34 cellular contexts compared by ENCODE assay signal in genomic region chr19:4365341-4365740, GRCh38. TPM values are rescaled to one million over a fixed set of nuclear protein-coding genes. Genes with fewer than 3 reads are reported as not detected.
A peak's percentile ranks its signal among the peaks of the same experiment; 100 is the strongest.
DNase-seq lines count a peak whose midpoint lies in the region; ATAC-seq, FAIRE-seq and TF ChIP-seq lines count a peak whose summit lies in the region.
"Had no signal": no experiment of that assay in that cellular context is flagged by ENCODE, and none has a peak within 500 bp of the region (broad histone marks: within the 10 kb centered on the region; RNA-seq: fewer than 3 reads in every experiment).

No MANE protein-coding gene starts in this region.

- no peak overlapping the region for H2AFZ ChIP-seq in HepG2 (ENCODE audit: low read length)
- H2AFZ ChIP-seq: PC-9 had no signal

- H3K36me3 ChIP-seq in HepG2 (replicated peaks in 1 of 2; ENCODE audit: control insufficient read depth in 1 of 2, insufficient read depth in 2 of 2, low read length in 2 of 2): peaks cover 26 to 63% of the 10 kb centered on the region in 2 experiments; a peak in 4 of 5 replicates
- peaks cover 28% of the 10 kb centered on the region for H3K36me3 ChIP-seq in CD4-positive, alpha-beta memory T cell (ENCODE audit: insufficient read depth, low read length)

- H3K4me1 ChIP-seq in HepG2 (ENCODE audit: insufficient read depth, low read length): no peaks in the 10 kb centered on the region
- peaks cover 26% of the 10 kb centered on the region for H3K4me1 ChIP-seq in CD4-positive, alpha-beta memory T cell (ENCODE audit: insufficient read depth, low read length)

- no peaks in the 10 kb centered on the region for H4K20me1 ChIP-seq in HepG2 (ENCODE audit: insufficient read depth, low read length)

- H3K9me3 Mint-ChIP-seq in CD4-positive, alpha-beta memory T cell: no peaks in the 10 kb centered on the region
- H3K9me3 Mint-ChIP-seq: activated CD4-positive, alpha-beta memory T cell treated with anti-CD3 and anti-CD28 coated beads, Interleukin-2, amount 10 ng/mL, durations not matched to agents 7 days and 5 days; CD8-positive, alpha-beta memory T cell; central memory CD8-positive, alpha-beta T cell; mesothelial cell of epicardium; naive B cell had no signal

- TF ChIP-seq EP300 in HepG2 (IDR thresholded peaks at IDR 0.05; ENCODE audit: low read depth in 2 of 2, low read length in 2 of 2) (no peak), HepG2 (CRISPR knock-in tag; IDR thresholded peaks at IDR 0.05; ENCODE audit: borderline replicate concordance) (no peak)

- H3K4me3 ChIP-seq in HepG2 (replicated peaks in 1 of 3; ENCODE audit: insufficient read depth in 1 of 3, low read depth in 2 of 3, low read length in 3 of 3): no peak overlapping the region
- no peak overlapping the region for H3K4me3 ChIP-seq in CD4-positive, alpha-beta memory T cell (ENCODE audit: low read length in 2 of 2)
- H3K4me3 ChIP-seq: dorsolateral prefrontal cortex, heart left ventricle, PC-9, tibial artery, vagina had no signal

- no peak overlapping the region for H3K4me3 Mint-ChIP-seq in CD4-positive, alpha-beta memory T cell
- H3K4me3 Mint-ChIP-seq: activated CD4-positive, alpha-beta memory T cell treated with anti-CD3 and anti-CD28 coated beads, Interleukin-2, amount 10 ng/mL, durations not matched to agents 7 days and 5 days; CD8-positive, alpha-beta memory T cell; central memory CD8-positive, alpha-beta T cell; mesothelial cell of epicardium had no signal

- BruUV-seq in HepG2 (replicated peaks; lab: Mats Ljungman, UMichigan): no TSS peak

- 97% methylated on average over 7 of the region's 16 CpGs for whole genome bisulfite sequencing in HepG2 (ENCODE audit: low lambda C conversion rate)

- FAIRE-seq in HepG2 (lab: Jason Lieb, UNC): no peak
- FAIRE-seq: A204.1, H54 had no signal

- H3K27me3 Mint-ChIP-seq in CD4-positive, alpha-beta memory T cell: no peaks in the 10 kb centered on the region
- H3K27me3 Mint-ChIP-seq: activated CD4-positive, alpha-beta memory T cell treated with anti-CD3 and anti-CD28 coated beads, Interleukin-2, amount 10 ng/mL, durations not matched to agents 7 days and 5 days; central memory CD8-positive, alpha-beta T cell; naive B cell had no signal

- H3K27ac Mint-ChIP-seq in CD4-positive, alpha-beta memory T cell: peak overlapping the region in 1 of 7 donors; percentile 18
- H3K27ac Mint-ChIP-seq: activated CD4-positive, alpha-beta memory T cell treated with anti-CD3 and anti-CD28 coated beads, Interleukin-2, amount 10 ng/mL, durations not matched to agents 7 days and 5 days; mesothelial cell of epicardium had no signal

- CTCF ChIA-PET in RWPE1 (lab: Yijun Ruan, JAX): interaction anchor here (0.6 to 1.4 kb wide), 2 partner anchors 128 to 271 kb away, joined by 3 to 4 read pairs; no protein-coding TSS in a partner anchor
- CTCF ChIA-PET in HepG2 (lab: Yijun Ruan, JAX; ENCODE audit: low intra/inter-chr PET ratio, low total read pairs): interaction anchor here (1.1 kb wide), 1 partner anchor 35 kb away, joined by 3 read pairs; the partner anchor contains the start of gene SH3GL1
- CTCF ChIA-PET in CD4-positive, alpha-beta memory T cell (lab: Charles Lee; ENCODE audit: partially characterized antibody): interaction anchor here (0.8 to 2.6 kb wide), 5 partner anchors 10 to 156 kb away, joined by 3 to 18 read pairs (median 4); partner anchors contain the start of genes CHAF1A and SH3GL1

- in situ Hi-C loops in HepG2 (cut with HindIII; ENCODE audit: extremely low pct_ligation_motif_present, low pct_unique_long_range_greater_than_20kb): no loop called here

- ATAC-seq in HepG2 (no peak), HG02970 (IDR thresholded peaks at IDR 0.05; ENCODE audit: low FRiP score, unreplicated experiment) (no peak), GM19455 (IDR thresholded peaks at IDR 0.05; ENCODE audit: unreplicated experiment) (no peak)
- ATAC-seq: heart left ventricle, right cardiac atrium had no signal

- peaks cover 5% of the 10 kb centered on the region for H3K79me2 ChIP-seq in HepG2 (ENCODE audit: insufficient read depth, low read length)

- peaks cover 6 to 38% of the 10 kb centered on the region in 2 donors for H3K36me3 Mint-ChIP-seq in CD4-positive, alpha-beta memory T cell
- H3K36me3 Mint-ChIP-seq: naive B cell had no signal

- 0 out of 4 replicates have a peak, but pooled peaks of 1 of the 2 experiments have one; percentile 33 for TF ChIP-seq POLR2A in HepG2 (IDR thresholded peaks at IDR 0.05; ENCODE audit: insufficient read depth in 1 of 2, low read depth in 2 of 2, low read length in 2 of 2)

- TF ChIP-seq RAD21 in HepG2 (CRISPR knock-in tag; IDR thresholded peaks at IDR 0.05): no peak

- peak; percentile 6 for DNase-seq in AG08396 (ENCODE audit: low spot score)
- no peak for DNase-seq in RWPE1 (ENCODE audit: low spot score)
- DNase-seq in HepG2 (ENCODE audit: low spot score): no peak
- DNase-seq in CD4-positive, alpha-beta memory T cell: no peak
- DNase-seq: activated CD4-positive, alpha-beta memory T cell treated with anti-CD3 and anti-CD28 coated beads, Interleukin-2, amount 10 ng/mL, durations not matched to agents 7 days and 5 days; activated CD4-positive, CD25-positive, alpha-beta regulatory T cell treated with anti-CD3 and anti-CD28 coated beads, Interleukin-2, amount 50 U/mL, for 72 hours; activated CD8-positive, alpha-beta memory T cell treated with anti-CD3 and anti-CD28 coated beads, Interleukin-2, amount 50 U/mL, for 4 hours; activated naive CD4-positive, alpha-beta T cell; CD8-positive, alpha-beta memory T cell; DMS 273 treated with DMSO at 0.1 percent for 48 hours; EL; foreskin melanocyte; heart left ventricle; islet precursor cell; naive B cell; NCI-H1417 treated with DMSO at 0.1 percent for 48 hours; NCI-H2029 treated with DMSO at 0.1 percent for 48 hours; NCI-H526; PC-9; SHP77; stimulated activated CD4-positive, alpha-beta T cell treated with anti-CD3 and anti-CD28 coated beads, Interleukin-2, amount 100 ng/mL, for 24 hours; T-helper 2 cell had no signal

- no peak overlapping the region for H3K9ac ChIP-seq in HepG2 (ENCODE audit: insufficient read depth, low read depth, low read length)

- intact Hi-C loops in HepG2 (cut with micrococcal nuclease; ENCODE audit: unreplicated experiment): no loop called here
- intact Hi-C loops in CD4-positive, alpha-beta memory T cell (cut with micrococcal nuclease): no loop called here

- H3K27me3 ChIP-seq in HepG2 (ENCODE audit: control insufficient read depth in 1 of 2, insufficient read depth in 2 of 2, low read length in 2 of 2): no peaks in the 10 kb centered on the region
- H3K27me3 ChIP-seq in CD4-positive, alpha-beta memory T cell (ENCODE audit: insufficient read depth, low read length): no peaks in the 10 kb centered on the region
- H3K27me3 ChIP-seq: dorsolateral prefrontal cortex, heart left ventricle, neutrophil, tibial artery, vagina had no signal

- no peak for TF ChIP-seq CTCF in RWPE1 (conservative IDR thresholded peaks at IDR 0.05; ENCODE audit: low read depth)
- no peak for TF ChIP-seq CTCF in HepG2 (CRISPR knock-in tag; IDR thresholded peaks at IDR 0.05)

- no peak overlapping the region for H3K4me2 ChIP-seq in HepG2 (ENCODE audit: low read depth, low read length)
- H3K4me2 ChIP-seq: PC-9 had no signal

- no peaks in the 10 kb centered on the region for H3K9me3 ChIP-seq in HepG2 (ENCODE audit: low read length)
- H3K9me3 ChIP-seq in CD4-positive, alpha-beta memory T cell (ENCODE audit: control insufficient read depth in 1 of 2, low read length in 2 of 2): no peaks in the 10 kb centered on the region
- H3K9me3 ChIP-seq: heart left ventricle, neutrophil, tibial artery, vagina had no signal

- peaks cover 7 to 28% (median 15%) of the 10 kb centered on the region in 4 donors for H3K4me1 Mint-ChIP-seq in CD4-positive, alpha-beta memory T cell

- H3K27ac ChIP-seq in RWPE1 (peak overlapping the region; percentile 99), HepG2 (ENCODE audit: extremely low read length, insufficient read depth, low read length) (no peak overlapping the region)
- no peak overlapping the region for H3K27ac ChIP-seq in CD4-positive, alpha-beta memory T cell (ENCODE audit: low read depth, low read length)
- H3K27ac ChIP-seq: heart left ventricle, HL-60, neutrophil, PC-9, tibial artery, vagina had no signal

- POLR2A ChIA-PET in RWPE1 (lab: Yijun Ruan, JAX; ENCODE audit: low non-redundant PET): no interaction called here
- POLR2A ChIA-PET in HepG2 (lab: Yijun Ruan, JAX): interaction anchor here (1.4 to 2.7 kb wide), 2 partner anchors 10 to 22 kb away, joined by 3 to 11 read pairs; partner anchors contain the start of gene MPND
- POLR2A ChIA-PET in CD4-positive, alpha-beta memory T cell (lab: Charles Lee; ENCODE audit: partially characterized antibody): interaction anchor here (1.4 to 5.2 kb wide), 3 partner anchors 13 to 37 kb away, joined by 4 to 42 read pairs (median 4); partner anchors contain the start of genes CHAF1A and MPND

RNA-seq across cellular contexts. Expression of gene MPND, which starts 22.0 kb away (rescaled TPM):
- total RNA-seq in HepG2 (2016; rRNA removed; fragmentation: Illumina TruSeq; extraction: Trizol): 12.9 and 15.8 TPM in 2 replicates
- total RNA-seq in HepG2 (2016; cell fraction: cytosol; rRNA removed; fragmentation: Illumina TruSeq; extraction: Trizol; ENCODE audit: low read depth): 16.5 and 20.0 TPM in 2 replicates
- total RNA-seq in HepG2 (2016; cell fraction: insoluble cytoplasmic fraction; rRNA removed; fragmentation: Illumina TruSeq; extraction: Trizol): 13.8 and 14.3 TPM in 2 replicates
- total RNA-seq in HepG2 (2016; cell fraction: membrane; rRNA removed; fragmentation: Illumina TruSeq; extraction: Trizol): 26.2 and 26.3 TPM in 2 replicates
- total RNA-seq in HepG2 (2016; cell fraction: nucleus; rRNA removed; fragmentation: Illumina TruSeq; extraction: Trizol): 9.0 and 14.0 TPM in 2 replicates
- 10.8 and 12.5 TPM in 2 replicates for polyA plus RNA-seq in HepG2 (2011; rRNA removed)
- polyA plus RNA-seq in HepG2 (2011; cell fraction: cytosol; rRNA removed): 9.6 and 14.7 TPM in 2 replicates
- 11.4 TPM in 2 replicates for polyA plus RNA-seq in HepG2 (2011; cell fraction: nucleus; rRNA removed)
- polyA plus RNA-seq in HepG2 (2012): 9.9 and 11.7 TPM in 2 replicates
- 26.1 and 31.1 TPM in 2 replicates for polyA plus RNA-seq in HepG2 (2016; cell fraction: cytosol; fragmentation: Illumina TruSeq; extraction: Trizol; ENCODE audit: low read depth)
- 16.6 and 21.7 TPM in 2 replicates for polyA plus RNA-seq in HepG2 (2016; cell fraction: insoluble cytoplasmic fraction; fragmentation: Illumina TruSeq; extraction: Trizol; ENCODE audit: low read depth)
- polyA plus RNA-seq in HepG2 (2016; cell fraction: membrane; fragmentation: Illumina TruSeq; extraction: Trizol; ENCODE audit: low read depth): 33.3 and 33.5 TPM in 2 replicates
- 16.7 and 20.2 TPM in 2 replicates for polyA plus RNA-seq in HepG2 (2016; cell fraction: nucleus; fragmentation: Illumina TruSeq; extraction: Trizol; ENCODE audit: insufficient read depth, low read depth)
- polyA minus RNA-seq in HepG2 (2011; rRNA and poly(A)+ RNA removed; ENCODE audit: low replicate concordance): 6.7 and 17.0 TPM in 2 replicates
- polyA minus RNA-seq in HepG2 (2011; cell fraction: cytosol; rRNA and poly(A)+ RNA removed): 7.6 and 9.1 TPM in 2 replicates
- polyA minus RNA-seq in HepG2 (2011; cell fraction: nucleus; rRNA and poly(A)+ RNA removed): 6.7 and 7.2 TPM in 2 replicates
- 10 to 100 TPM; 24.7 to 27.0 TPM for total RNA-seq in CD4-positive, alpha-beta memory T cell
- 1 to 10 TPM; 3.5 to 9.2 TPM for polyA plus RNA-seq in CD4-positive, alpha-beta memory T cell

RNA-seq across cellular contexts. Expression of gene STAP2, which starts 26.7 kb away (rescaled TPM):
- 39.0 and 43.1 TPM in 2 replicates for total RNA-seq in HepG2 (2016; rRNA removed; fragmentation: Illumina TruSeq; extraction: Trizol)
- total RNA-seq in HepG2 (2016; cell fraction: cytosol; rRNA removed; fragmentation: Illumina TruSeq; extraction: Trizol; ENCODE audit: low read depth): 9.7 and 11.5 TPM in 2 replicates
- total RNA-seq in HepG2 (2016; cell fraction: insoluble cytoplasmic fraction; rRNA removed; fragmentation: Illumina TruSeq; extraction: Trizol): 42.4 and 43.7 TPM in 2 replicates
- total RNA-seq in HepG2 (2016; cell fraction: membrane; rRNA removed; fragmentation: Illumina TruSeq; extraction: Trizol): 14.0 and 15.6 TPM in 2 replicates
- 14.8 and 19.2 TPM in 2 replicates for total RNA-seq in HepG2 (2016; cell fraction: nucleus; rRNA removed; fragmentation: Illumina TruSeq; extraction: Trizol)
- polyA plus RNA-seq in HepG2 (2011; rRNA removed): 43.7 and 56.0 TPM in 2 replicates
- 51.4 and 52.1 TPM in 2 replicates for polyA plus RNA-seq in HepG2 (2011; cell fraction: cytosol; rRNA removed)
- polyA plus RNA-seq in HepG2 (2011; cell fraction: nucleus; rRNA removed): 86.7 and 88.3 TPM in 2 replicates
- polyA plus RNA-seq in HepG2 (2012): 23.6 and 28.4 TPM in 2 replicates
- 9.7 and 10.2 TPM in 2 replicates for polyA plus RNA-seq in HepG2 (2016; cell fraction: cytosol; fragmentation: Illumina TruSeq; extraction: Trizol; ENCODE audit: low read depth)
- 40.0 and 44.1 TPM in 2 replicates for polyA plus RNA-seq in HepG2 (2016; cell fraction: insoluble cytoplasmic fraction; fragmentation: Illumina TruSeq; extraction: Trizol; ENCODE audit: low read depth)
- 14.2 and 14.5 TPM in 2 replicates for polyA plus RNA-seq in HepG2 (2016; cell fraction: membrane; fragmentation: Illumina TruSeq; extraction: Trizol; ENCODE audit: low read depth)
- polyA plus RNA-seq in HepG2 (2016; cell fraction: nucleus; fragmentation: Illumina TruSeq; extraction: Trizol; ENCODE audit: insufficient read depth, low read depth): 43.0 and 48.7 TPM in 2 replicates
- polyA minus RNA-seq in HepG2 (2011; rRNA and poly(A)+ RNA removed; ENCODE audit: low replicate concordance): 0.07 and 31.4 TPM in 2 replicates
- polyA minus RNA-seq in HepG2 (2011; cell fraction: cytosol; rRNA and poly(A)+ RNA removed): 15.3 and 25.5 TPM in 2 replicates
- 6.3 and 10.3 TPM in 2 replicates for polyA minus RNA-seq in HepG2 (2011; cell fraction: nucleus; rRNA and poly(A)+ RNA removed)
- 1 to 10 TPM in 1 of 2 experiments, under 1 TPM in 1; 0.86 to 2.4 TPM for total RNA-seq in CD4-positive, alpha-beta memory T cell
- polyA plus RNA-seq in CD4-positive, alpha-beta memory T cell: 1 to 10 TPM; 2.1 to 2.6 TPM

RNA-seq across cellular contexts. Expression of gene SH3GL1, which starts 35.0 kb away (rescaled TPM):
- 26.7 and 33.0 TPM in 2 replicates for total RNA-seq in HepG2 (2016; rRNA removed; fragmentation: Illumina TruSeq; extraction: Trizol)
- total RNA-seq in HepG2 (2016; cell fraction: cytosol; rRNA removed; fragmentation: Illumina TruSeq; extraction: Trizol; ENCODE audit: low read depth): 13.7 and 15.7 TPM in 2 replicates
- total RNA-seq in HepG2 (2016; cell fraction: insoluble cytoplasmic fraction; rRNA removed; fragmentation: Illumina TruSeq; extraction: Trizol): 24.6 and 34.8 TPM in 2 replicates
- 29.5 and 35.2 TPM in 2 replicates for total RNA-seq in HepG2 (2016; cell fraction: membrane; rRNA removed; fragmentation: Illumina TruSeq; extraction: Trizol)
- 16.4 and 18.3 TPM in 2 replicates for total RNA-seq in HepG2 (2016; cell fraction: nucleus; rRNA removed; fragmentation: Illumina TruSeq; extraction: Trizol)
- 45.1 and 52.3 TPM in 2 replicates for polyA plus RNA-seq in HepG2 (2011; rRNA removed)
- 35.9 and 53.9 TPM in 2 replicates for polyA plus RNA-seq in HepG2 (2011; cell fraction: cytosol; rRNA removed)
- polyA plus RNA-seq in HepG2 (2011; cell fraction: nucleus; rRNA removed): 63.6 and 70.8 TPM in 2 replicates
- 50.6 and 52.1 TPM in 2 replicates for polyA plus RNA-seq in HepG2 (2012)
- polyA plus RNA-seq in HepG2 (2016; cell fraction: cytosol; fragmentation: Illumina TruSeq; extraction: Trizol; ENCODE audit: low read depth): 29.2 and 32.7 TPM in 2 replicates
- polyA plus RNA-seq in HepG2 (2016; cell fraction: insoluble cytoplasmic fraction; fragmentation: Illumina TruSeq; extraction: Trizol; ENCODE audit: low read depth): 56.5 and 70.3 TPM in 2 replicates
- 57.9 and 61.3 TPM in 2 replicates for polyA plus RNA-seq in HepG2 (2016; cell fraction: membrane; fragmentation: Illumina TruSeq; extraction: Trizol; ENCODE audit: low read depth)
- 52.2 and 56.7 TPM in 2 replicates for polyA plus RNA-seq in HepG2 (2016; cell fraction: nucleus; fragmentation: Illumina TruSeq; extraction: Trizol; ENCODE audit: insufficient read depth, low read depth)
- 39.3 and 69.8 TPM in 2 replicates for polyA minus RNA-seq in HepG2 (2011; rRNA and poly(A)+ RNA removed; ENCODE audit: low replicate concordance)
- 30.6 and 31.5 TPM in 2 replicates for polyA minus RNA-seq in HepG2 (2011; cell fraction: cytosol; rRNA and poly(A)+ RNA removed)
- 19.3 and 22.8 TPM in 2 replicates for polyA minus RNA-seq in HepG2 (2011; cell fraction: nucleus; rRNA and poly(A)+ RNA removed)
- 10 to 100 TPM; 40.1 to 45.6 TPM for total RNA-seq in CD4-positive, alpha-beta memory T cell
- polyA plus RNA-seq in CD4-positive, alpha-beta memory T cell: 10 to 100 TPM; 19.7 to 28.2 TPM

RNA-seq across cellular contexts. Expression of gene CHAF1A, which starts 37.1 kb away (rescaled TPM):
- total RNA-seq in HepG2 (2016; rRNA removed; fragmentation: Illumina TruSeq; extraction: Trizol): 27.3 and 34.8 TPM in 2 replicates
- total RNA-seq in HepG2 (2016; cell fraction: cytosol; rRNA removed; fragmentation: Illumina TruSeq; extraction: Trizol; ENCODE audit: low read depth): 18.8 and 20.2 TPM in 2 replicates
- total RNA-seq in HepG2 (2016; cell fraction: insoluble cytoplasmic fraction; rRNA removed; fragmentation: Illumina TruSeq; extraction: Trizol): 19.1 and 34.6 TPM in 2 replicates
- 20.4 and 23.9 TPM in 2 replicates for total RNA-seq in HepG2 (2016; cell fraction: membrane; rRNA removed; fragmentation: Illumina TruSeq; extraction: Trizol)
- 25.6 and 26.6 TPM in 2 replicates for total RNA-seq in HepG2 (2016; cell fraction: nucleus; rRNA removed; fragmentation: Illumina TruSeq; extraction: Trizol)
- polyA plus RNA-seq in HepG2 (2011; rRNA removed): 11.0 and 13.1 TPM in 2 replicates
- 5.7 and 16.6 TPM in 2 replicates for polyA plus RNA-seq in HepG2 (2011; cell fraction: cytosol; rRNA removed)
- 41.7 and 67.3 TPM in 2 replicates for polyA plus RNA-seq in HepG2 (2011; cell fraction: nucleus; rRNA removed)
- polyA plus RNA-seq in HepG2 (2012): 6.8 and 11.8 TPM in 2 replicates
- 4.9 and 5.2 TPM in 2 replicates for polyA plus RNA-seq in HepG2 (2016; cell fraction: cytosol; fragmentation: Illumina TruSeq; extraction: Trizol; ENCODE audit: low read depth)
- polyA plus RNA-seq in HepG2 (2016; cell fraction: insoluble cytoplasmic fraction; fragmentation: Illumina TruSeq; extraction: Trizol; ENCODE audit: low read depth): 23.0 and 29.8 TPM in 2 replicates
- polyA plus RNA-seq in HepG2 (2016; cell fraction: membrane; fragmentation: Illumina TruSeq; extraction: Trizol; ENCODE audit: low read depth): 9.0 and 10.1 TPM in 2 replicates
- 57.2 and 60.7 TPM in 2 replicates for polyA plus RNA-seq in HepG2 (2016; cell fraction: nucleus; fragmentation: Illumina TruSeq; extraction: Trizol; ENCODE audit: insufficient read depth, low read depth)
- polyA minus RNA-seq in HepG2 (2011; rRNA and poly(A)+ RNA removed; ENCODE audit: low replicate concordance): 26.8 and 48.0 TPM in 2 replicates
- polyA minus RNA-seq in HepG2 (2011; cell fraction: cytosol; rRNA and poly(A)+ RNA removed): 7.6 and 9.2 TPM in 2 replicates
- 13.2 and 17.5 TPM in 2 replicates for polyA minus RNA-seq in HepG2 (2011; cell fraction: nucleus; rRNA and poly(A)+ RNA removed)
- 10 to 100 TPM; 13.9 to 18.1 TPM for total RNA-seq in CD4-positive, alpha-beta memory T cell
- polyA plus RNA-seq in CD4-positive, alpha-beta memory T cell: 1 to 10 TPM; 2.8 to 4.5 TPM
